In genomic region chr14:103714063-103714724, GRCh38 we compare ENCODE assay signal across 9 cellular contexts. TPM values are rescaled to one million over a fixed set of nuclear protein-coding genes. Genes with fewer than 3 reads are reported as not detected.
DNase-seq lines count a peak whose midpoint lies in the region; ATAC-seq and TF ChIP-seq lines count a peak whose summit lies in the region.
"Had no signal": no experiment of that assay in that cellular context is flagged by ENCODE, and none has a peak within 500 bp of the region (broad histone marks: within the 10 kb centered on the region; RNA-seq: fewer than 3 reads in every experiment).

No MANE protein-coding gene starts in this region.

- in situ Hi-C loops in ACHN (cut with HindIII; ENCODE audit: low pct_ligation_motif_present, low pct_unique_long_range_greater_than_20kb, low sequenced_read_pairs): no loop called here

- no peak for TF ChIP-seq EP300 in tibial nerve (IDR thresholded peaks at IDR 0.05)

- H3K27me3 ChIP-seq in tibial nerve: no peaks in the 10 kb centered on the region

- peak overlapping the region; percentile 96 for H3K27ac Mint-ChIP-seq in activated T-cell treated with anti-CD3 and anti-CD28 coated beads, Interleukin-2, amount 50 U/mL, for 24 hours
- peak overlapping the region; percentile 77 for H3K27ac Mint-ChIP-seq in glutamatergic neuron (ENCODE audit: unreplicated experiment)
- peak overlapping the region; percentile 94 to 100 for H3K27ac Mint-ChIP-seq in stimulated activated naive CD8-positive, alpha-beta T cell treated with anti-CD3 and anti-CD28 coated beads, Interleukin-15, amount 100 ng/mL, for 72 hours

- ATAC-seq in stimulated activated naive CD8-positive, alpha-beta T cell treated with anti-CD3 and anti-CD28 coated beads, Interleukin-15, amount 100 ng/mL, for 72 hours: no peak

- WGBS in tibial nerve, 2 donors: 69 to 73% methylated on average over 16 of the region's 16 CpGs

- H3K4me3 Mint-ChIP-seq in activated T-cell treated with anti-CD3 and anti-CD28 coated beads, Interleukin-2, amount 50 U/mL, for 24 hours: peak overlapping the region; percentile 85
- H3K4me3 Mint-ChIP-seq in glutamatergic neuron (ENCODE audit: unreplicated experiment): peak overlapping the region; percentile 49
- H3K4me3 Mint-ChIP-seq in stimulated activated naive CD8-positive, alpha-beta T cell treated with anti-CD3 and anti-CD28 coated beads, Interleukin-15, amount 100 ng/mL, for 72 hours: peak overlapping the region; percentile 93 to 100

- peaks cover 53% of the 10 kb centered on the region for H3K36me3 Mint-ChIP-seq in activated T-cell treated with anti-CD3 and anti-CD28 coated beads, Interleukin-2, amount 50 U/mL, for 24 hours (ENCODE audit: low read depth)
- peaks cover 9% of the 10 kb centered on the region for H3K36me3 Mint-ChIP-seq in glutamatergic neuron (ENCODE audit: unreplicated experiment)

- peaks cover 0 to 10% (median 0%) of the 10 kb centered on the region in 3 donors for H3K36me3 ChIP-seq in tibial nerve

- no peak for TF ChIP-seq POLR2A in tibial nerve (IDR thresholded peaks at IDR 0.05)

- peaks cover 0 to 71% (median 27%) of the 10 kb centered on the region in 4 donors for H3K4me1 ChIP-seq in tibial nerve

- H3K27ac ChIP-seq in VCaP (peak overlapping the region; percentile 87; the same call in 1 of the 2 replicates), tibial nerve (no peak overlapping the region)

- no peak for DNase-seq in activated T-cell treated with anti-CD3 and anti-CD28 coated beads, Interleukin-2, amount 50 U/mL, for 24 hours
- no peak for DNase-seq in activated T-cell treated with anti-CD3 and anti-CD28 coated beads, Interleukin-2, amount 50 U/mL, for 1 hour
- DNase-seq in glutamatergic neuron: no peak
- DNase-seq in stimulated activated naive CD8-positive, alpha-beta T cell treated with anti-CD3 and anti-CD28 coated beads, Interleukin-15, amount 100 ng/mL, for 72 hours: no peak
- no peak for DNase-seq in tibial nerve (ENCODE audit: low spot score in 2 of 2)
- DNase-seq in ACHN: no peak
- no peak for DNase-seq in NCI-H128 (lab: John Stamatoyannopoulos, UW; ENCODE audit: unreplicated experiment)
- DNase-seq: NCI-H1048 had no signal

- peak overlapping the region in 2 of 4 donors; percentile 62 to 97 for H3K4me3 ChIP-seq in tibial nerve

- TF ChIP-seq CTCF in VCaP (conservative IDR thresholded peaks at IDR 0.05) (no peak), glutamatergic neuron (IDR thresholded peaks at IDR 0.05; ENCODE audit: partially characterized antibody, unreplicated experiment) (no peak), tibial nerve (IDR thresholded peaks at IDR 0.05) (no peak)

- H3K4me1 Mint-ChIP-seq in activated T-cell treated with anti-CD3 and anti-CD28 coated beads, Interleukin-2, amount 50 U/mL, for 24 hours (ENCODE audit: low read depth): peaks cover 56% of the 10 kb centered on the region
- H3K4me1 Mint-ChIP-seq in glutamatergic neuron (ENCODE audit: low read depth, unreplicated experiment): peaks cover 33% of the 10 kb centered on the region
- H3K4me1 Mint-ChIP-seq in stimulated activated naive CD8-positive, alpha-beta T cell treated with anti-CD3 and anti-CD28 coated beads, Interleukin-15, amount 100 ng/mL, for 72 hours: peaks cover 77% of the 10 kb centered on the region

- H3K9me3 ChIP-seq in tibial nerve: no peaks in the 10 kb centered on the region

- H3K27me3 Mint-ChIP-seq in activated T-cell treated with anti-CD3 and anti-CD28 coated beads, Interleukin-2, amount 50 U/mL, for 24 hours: no peaks in the 10 kb centered on the region
- peaks cover 38% of the 10 kb centered on the region for H3K27me3 Mint-ChIP-seq in glutamatergic neuron (ENCODE audit: unreplicated experiment)
- no peaks in the 10 kb centered on the region for H3K27me3 Mint-ChIP-seq in stimulated activated naive CD8-positive, alpha-beta T cell treated with anti-CD3 and anti-CD28 coated beads, Interleukin-15, amount 100 ng/mL, for 72 hours

- no peaks in the 10 kb centered on the region for H3K9me3 Mint-ChIP-seq in activated T-cell treated with anti-CD3 and anti-CD28 coated beads, Interleukin-2, amount 50 U/mL, for 24 hours
- H3K9me3 Mint-ChIP-seq in glutamatergic neuron (ENCODE audit: unreplicated experiment): peaks cover 37% of the 10 kb centered on the region
- no peaks in the 10 kb centered on the region for H3K9me3 Mint-ChIP-seq in stimulated activated naive CD8-positive, alpha-beta T cell treated with anti-CD3 and anti-CD28 coated beads, Interleukin-15, amount 100 ng/mL, for 72 hours

RNA-seq across cellular contexts. Expression of gene XRCC3, which starts 1.1 kb away (rescaled TPM):
- total RNA-seq in glutamatergic neuron (ENCODE audit: unreplicated experiment): 4.5 TPM
- total RNA-seq in tibial nerve: 10 to 100 TPM in 1 of 4 donors, 1 to 10 TPM in 3; 4.0 to 10.7 (median 6.2) TPM

RNA-seq across cellular contexts. Expression of gene ZFYVE21, which starts 1.4 kb away (rescaled TPM):
- total RNA-seq in glutamatergic neuron (ENCODE audit: unreplicated experiment): 49.1 TPM
- total RNA-seq in tibial nerve: 100 to 1,000 TPM; 151 to 308 (median 224) TPM
